1 cellular context compared by ENCODE assay signal in the genomic region with DNA sequence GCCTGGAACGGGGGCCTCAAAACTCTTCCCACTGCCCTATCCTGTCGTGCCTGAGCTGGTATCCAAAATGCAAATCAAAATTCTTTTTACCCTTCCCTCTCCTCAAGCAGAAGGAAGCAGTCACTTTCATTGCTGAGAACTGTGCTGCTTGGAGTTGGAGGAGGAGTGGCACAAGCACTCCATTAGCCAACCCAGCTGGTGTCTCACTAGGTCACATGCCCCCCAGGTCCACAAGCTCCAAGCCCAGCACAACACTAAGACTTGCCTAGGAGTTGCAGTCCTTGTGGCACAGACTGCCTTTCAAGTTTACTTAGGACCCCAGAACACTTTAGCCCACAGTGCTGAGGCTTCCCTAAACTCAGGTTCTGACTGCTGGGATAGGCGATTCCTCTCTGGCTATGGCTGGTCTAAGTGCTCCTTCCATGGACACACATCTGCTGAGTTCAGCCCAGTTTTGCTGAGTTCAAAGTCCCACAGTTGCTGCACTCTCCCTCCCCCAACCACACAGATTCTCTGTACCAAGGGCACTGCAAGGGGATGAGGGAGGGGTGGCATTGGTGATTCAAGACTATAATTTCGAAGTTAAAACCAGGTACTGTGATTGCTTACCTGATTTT.
A peak's percentile ranks its signal among the peaks of the same experiment; 100 is the strongest.
TF ChIP-seq lines count a peak whose summit lies in the region.

No MANE protein-coding gene starts in this region.

TF ChIP-seq in HepG2, 621 proteins besides CTCF, POLR2A, EP300 and RAD21 (continued from another document):
- TF ChIP-seq, protein P1, sequence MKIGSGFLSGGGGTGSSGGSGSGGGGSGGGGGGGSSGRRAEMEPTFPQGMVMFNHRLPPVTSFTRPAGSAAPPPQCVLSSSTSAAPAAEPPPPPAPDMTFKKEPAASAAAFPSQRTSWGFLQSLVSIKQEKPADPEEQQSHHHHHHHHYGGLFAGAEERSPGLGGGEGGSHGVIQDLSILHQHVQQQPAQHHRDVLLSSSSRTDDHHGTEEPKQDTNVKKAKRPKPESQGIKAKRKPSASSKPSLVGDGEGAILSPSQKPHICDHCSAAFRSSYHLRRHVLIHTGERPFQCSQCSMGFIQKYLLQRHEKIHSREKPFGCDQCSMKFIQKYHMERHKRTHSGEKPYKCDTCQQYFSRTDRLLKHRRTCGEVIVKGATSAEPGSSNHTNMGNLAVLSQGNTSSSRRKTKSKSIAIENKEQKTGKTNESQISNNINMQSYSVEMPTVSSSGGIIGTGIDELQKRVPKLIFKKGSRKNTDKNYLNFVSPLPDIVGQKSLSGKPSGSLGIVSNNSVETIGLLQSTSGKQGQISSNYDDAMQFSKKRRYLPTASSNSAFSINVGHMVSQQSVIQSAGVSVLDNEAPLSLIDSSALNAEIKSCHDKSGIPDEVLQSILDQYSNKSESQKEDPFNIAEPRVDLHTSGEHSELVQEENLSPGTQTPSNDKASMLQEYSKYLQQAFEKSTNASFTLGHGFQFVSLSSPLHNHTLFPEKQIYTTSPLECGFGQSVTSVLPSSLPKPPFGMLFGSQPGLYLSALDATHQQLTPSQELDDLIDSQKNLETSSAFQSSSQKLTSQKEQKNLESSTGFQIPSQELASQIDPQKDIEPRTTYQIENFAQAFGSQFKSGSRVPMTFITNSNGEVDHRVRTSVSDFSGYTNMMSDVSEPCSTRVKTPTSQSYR (CRISPR knock-in tag; IDR thresholded peaks at IDR 0.05; ENCODE audit: borderline replicate concordance) = peak; percentile 95
- TF ChIP-seq MEIS1 (CRISPR knock-in tag; IDR thresholded peaks at IDR 0.05; ENCODE audit: borderline replicate concordance) (no peak), REL (CRISPR knock-in tag; conservative IDR thresholded peaks at IDR 0.05) (no peak), ZNF431 (CRISPR knock-in tag; IDR thresholded peaks at IDR 0.05; ENCODE audit: borderline replicate concordance, low read depth) (no peak), XBP1 (CRISPR knock-in tag; IDR thresholded peaks at IDR 0.05) (no peak), NFYB (CRISPR knock-in tag; IDR thresholded peaks at IDR 0.05) (no peak), JARID2 (CRISPR knock-in tag; IDR thresholded peaks at IDR 0.05; ENCODE audit: insufficient replicate concordance) (no peak), ZBTB38 (CRISPR knock-in tag; IDR thresholded peaks at IDR 0.05) (no peak), FOSL2 (CRISPR knock-in tag; IDR thresholded peaks at IDR 0.05) (no peak), ARID2 (CRISPR knock-in tag; IDR thresholded peaks at IDR 0.05; ENCODE audit: borderline replicate concordance) (no peak), CHCHD3 (CRISPR knock-in tag; IDR thresholded peaks at IDR 0.05) (no peak), ZNF644 (CRISPR knock-in tag; IDR thresholded peaks at IDR 0.05; ENCODE audit: low read depth) (peak; percentile 80), STAT5B (CRISPR knock-in tag; IDR thresholded peaks at IDR 0.05) (no peak), ZNF251 (CRISPR knock-in tag; IDR thresholded peaks at IDR 0.05) (no peak), IRX3 (CRISPR knock-in tag; IDR thresholded peaks at IDR 0.05; ENCODE audit: borderline replicate concordance, low read depth) (no peak), SETDB1 (CRISPR knock-in tag; IDR thresholded peaks at IDR 0.05; ENCODE audit: borderline replicate concordance) (no peak), ZNF30 (CRISPR knock-in tag; IDR thresholded peaks at IDR 0.05) (no peak), ZNF160 (CRISPR knock-in tag; IDR thresholded peaks at IDR 0.05) (no peak), GTF3A (CRISPR knock-in tag; conservative IDR thresholded peaks at IDR 0.05) (no peak)
- TF ChIP-seq, protein P2, sequence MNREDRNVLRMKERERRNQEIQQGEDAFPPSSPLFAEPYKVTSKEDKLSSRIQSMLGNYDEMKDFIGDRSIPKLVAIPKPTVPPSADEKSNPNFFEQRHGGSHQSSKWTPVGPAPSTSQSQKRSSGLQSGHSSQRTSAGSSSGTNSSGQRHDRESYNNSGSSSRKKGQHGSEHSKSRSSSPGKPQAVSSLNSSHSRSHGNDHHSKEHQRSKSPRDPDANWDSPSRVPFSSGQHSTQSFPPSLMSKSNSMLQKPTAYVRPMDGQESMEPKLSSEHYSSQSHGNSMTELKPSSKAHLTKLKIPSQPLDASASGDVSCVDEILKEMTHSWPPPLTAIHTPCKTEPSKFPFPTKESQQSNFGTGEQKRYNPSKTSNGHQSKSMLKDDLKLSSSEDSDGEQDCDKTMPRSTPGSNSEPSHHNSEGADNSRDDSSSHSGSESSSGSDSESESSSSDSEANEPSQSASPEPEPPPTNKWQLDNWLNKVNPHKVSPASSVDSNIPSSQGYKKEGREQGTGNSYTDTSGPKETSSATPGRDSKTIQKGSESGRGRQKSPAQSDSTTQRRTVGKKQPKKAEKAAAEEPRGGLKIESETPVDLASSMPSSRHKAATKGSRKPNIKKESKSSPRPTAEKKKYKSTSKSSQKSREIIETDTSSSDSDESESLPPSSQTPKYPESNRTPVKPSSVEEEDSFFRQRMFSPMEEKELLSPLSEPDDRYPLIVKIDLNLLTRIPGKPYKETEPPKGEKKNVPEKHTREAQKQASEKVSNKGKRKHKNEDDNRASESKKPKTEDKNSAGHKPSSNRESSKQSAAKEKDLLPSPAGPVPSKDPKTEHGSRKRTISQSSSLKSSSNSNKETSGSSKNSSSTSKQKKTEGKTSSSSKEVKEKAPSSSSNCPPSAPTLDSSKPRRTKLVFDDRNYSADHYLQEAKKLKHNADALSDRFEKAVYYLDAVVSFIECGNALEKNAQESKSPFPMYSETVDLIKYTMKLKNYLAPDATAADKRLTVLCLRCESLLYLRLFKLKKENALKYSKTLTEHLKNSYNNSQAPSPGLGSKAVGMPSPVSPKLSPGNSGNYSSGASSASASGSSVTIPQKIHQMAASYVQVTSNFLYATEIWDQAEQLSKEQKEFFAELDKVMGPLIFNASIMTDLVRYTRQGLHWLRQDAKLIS (CRISPR knock-in tag; IDR thresholded peaks at IDR 0.05) = no peak
- TF ChIP-seq, protein P3, sequence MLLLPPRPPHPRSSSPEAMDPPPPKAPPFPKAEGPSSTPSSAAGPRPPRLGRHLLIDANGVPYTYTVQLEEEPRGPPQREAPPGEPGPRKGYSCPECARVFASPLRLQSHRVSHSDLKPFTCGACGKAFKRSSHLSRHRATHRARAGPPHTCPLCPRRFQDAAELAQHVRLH (CRISPR knock-in tag; IDR thresholded peaks at IDR 0.05; ENCODE audit: borderline replicate concordance, low read depth) = 0 out of 2 replicates have a peak, but pooled peaks have one; percentile 61
- TF ChIP-seq, protein P4, sequence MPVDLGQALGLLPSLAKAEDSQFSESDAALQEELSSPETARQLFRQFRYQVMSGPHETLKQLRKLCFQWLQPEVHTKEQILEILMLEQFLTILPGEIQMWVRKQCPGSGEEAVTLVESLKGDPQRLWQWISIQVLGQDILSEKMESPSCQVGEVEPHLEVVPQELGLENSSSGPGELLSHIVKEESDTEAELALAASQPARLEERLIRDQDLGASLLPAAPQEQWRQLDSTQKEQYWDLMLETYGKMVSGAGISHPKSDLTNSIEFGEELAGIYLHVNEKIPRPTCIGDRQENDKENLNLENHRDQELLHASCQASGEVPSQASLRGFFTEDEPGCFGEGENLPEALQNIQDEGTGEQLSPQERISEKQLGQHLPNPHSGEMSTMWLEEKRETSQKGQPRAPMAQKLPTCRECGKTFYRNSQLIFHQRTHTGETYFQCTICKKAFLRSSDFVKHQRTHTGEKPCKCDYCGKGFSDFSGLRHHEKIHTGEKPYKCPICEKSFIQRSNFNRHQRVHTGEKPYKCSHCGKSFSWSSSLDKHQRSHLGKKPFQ (CRISPR knock-in tag; IDR thresholded peaks at IDR 0.05; ENCODE audit: insufficient replicate concordance) = no peak
- TF ChIP-seq, protein P5, sequence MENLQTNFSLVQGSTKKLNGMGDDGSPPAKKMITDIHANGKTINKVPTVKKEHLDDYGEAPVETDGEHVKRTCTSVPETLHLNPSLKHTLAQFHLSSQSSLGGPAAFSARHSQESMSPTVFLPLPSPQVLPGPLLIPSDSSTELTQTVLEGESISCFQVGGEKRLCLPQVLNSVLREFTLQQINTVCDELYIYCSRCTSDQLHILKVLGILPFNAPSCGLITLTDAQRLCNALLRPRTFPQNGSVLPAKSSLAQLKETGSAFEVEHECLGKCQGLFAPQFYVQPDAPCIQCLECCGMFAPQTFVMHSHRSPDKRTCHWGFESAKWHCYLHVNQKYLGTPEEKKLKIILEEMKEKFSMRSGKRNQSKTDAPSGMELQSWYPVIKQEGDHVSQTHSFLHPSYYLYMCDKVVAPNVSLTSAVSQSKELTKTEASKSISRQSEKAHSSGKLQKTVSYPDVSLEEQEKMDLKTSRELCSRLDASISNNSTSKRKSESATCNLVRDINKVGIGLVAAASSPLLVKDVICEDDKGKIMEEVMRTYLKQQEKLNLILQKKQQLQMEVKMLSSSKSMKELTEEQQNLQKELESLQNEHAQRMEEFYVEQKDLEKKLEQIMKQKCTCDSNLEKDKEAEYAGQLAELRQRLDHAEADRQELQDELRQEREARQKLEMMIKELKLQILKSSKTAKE (CRISPR knock-in tag; IDR thresholded peaks at IDR 0.05; ENCODE audit: borderline replicate concordance) = no peak
